ENCODE assay signal across 13 cellular contexts in the genomic region with DNA sequence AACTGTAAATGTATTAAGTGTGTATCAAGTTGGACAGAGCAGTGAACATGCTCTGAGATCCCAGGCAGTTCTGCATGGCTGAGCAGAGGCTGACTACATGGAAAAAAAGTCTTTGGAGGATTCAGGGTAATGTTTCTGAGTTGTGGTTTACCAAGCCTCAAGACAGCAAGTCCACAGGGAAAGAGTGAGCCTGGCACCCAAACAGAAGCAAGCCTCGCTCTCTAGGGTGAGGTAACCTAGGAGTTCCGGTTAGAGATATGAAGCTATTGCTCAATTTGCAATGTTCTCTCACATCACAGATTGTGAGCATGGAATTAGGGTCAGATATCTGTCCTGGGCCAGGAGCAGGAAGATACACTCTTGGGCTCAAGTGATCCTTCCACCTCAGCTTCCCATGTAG.
A peak's percentile ranks its signal among the peaks of the same experiment; 100 is the strongest.
DNase-seq lines count a peak whose midpoint lies in the region; TF ChIP-seq lines count a peak whose summit lies in the region.
"Had no signal": no experiment of that assay in that cellular context is flagged by ENCODE, and none has a peak within 500 bp of the region (broad histone marks: within the 10 kb centered on the region; RNA-seq: fewer than 3 reads in every experiment).

No MANE protein-coding gene starts in this region.

- peaks cover 10% of the 10 kb centered on the region for H3K4me1 Mint-ChIP-seq in progenitor cell of endocrine pancreas (ENCODE audit: low read depth)
- peaks cover 7% of the 10 kb centered on the region for H3K4me1 Mint-ChIP-seq in chondrocyte (ENCODE audit: low read depth)
- H3K4me1 Mint-ChIP-seq: natural killer cell had no signal

- no peaks in the 10 kb centered on the region for H3K9me3 ChIP-seq in WERI-Rb-1 (ENCODE audit: severe bottlenecking)

- no peaks in the 10 kb centered on the region for H3K27me3 ChIP-seq in ACC112 (ENCODE audit: insufficient read depth, low read length)
- no peaks in the 10 kb centered on the region for H3K27me3 ChIP-seq in HL-60 (ENCODE audit: insufficient read depth, poor library complexity, severe bottlenecking)
- no peaks in the 10 kb centered on the region for H3K27me3 ChIP-seq in WERI-Rb-1 (ENCODE audit: insufficient read depth, low read depth, severe bottlenecking)

- no peaks in the 10 kb centered on the region for H3K36me3 Mint-ChIP-seq in progenitor cell of endocrine pancreas (ENCODE audit: insufficient read depth)
- H3K36me3 Mint-ChIP-seq in chondrocyte (ENCODE audit: low read depth), result no peaks in the 10 kb centered on the region
- H3K36me3 Mint-ChIP-seq: natural killer cell had no signal

- H3K9me3 Mint-ChIP-seq in progenitor cell of endocrine pancreas (ENCODE audit: low read depth) (no peaks in the 10 kb centered on the region), chondrocyte (ENCODE audit: low read depth) (no peaks in the 10 kb centered on the region)
- H3K9me3 Mint-ChIP-seq: natural killer cell had no signal

- H3K4me1 ChIP-seq in ACC112 (ENCODE audit: control insufficient read depth, insufficient read depth, low read length, unreplicated experiment), result no peaks in the 10 kb centered on the region

- H3K27ac ChIP-seq in ACC112 (ENCODE audit: low read depth, low read length), result peak overlapping the region; percentile 28; the same call in 1 of the 2 replicates
- H3K27ac ChIP-seq in HL-60 (replicated peaks), result no peak overlapping the region
- H3K27ac ChIP-seq in WERI-Rb-1, result peak overlapping the region; percentile 39

- H3K27ac Mint-ChIP-seq in progenitor cell of endocrine pancreas (no peak overlapping the region), chondrocyte (ENCODE audit: unreplicated experiment) (no peak overlapping the region)
- H3K27ac Mint-ChIP-seq: natural killer cell had no signal

- H3K4me3 ChIP-seq in ACC112 (ENCODE audit: low read depth, low read length) (no peak overlapping the region), HL-60 (replicated peaks; ENCODE audit: insufficient read depth, low read length) (no peak overlapping the region), WERI-Rb-1 (ENCODE audit: low read depth, low read length) (no peak overlapping the region)

- H3K36me3 ChIP-seq in ACC112 (ENCODE audit: insufficient read depth, low read length) (no peaks in the 10 kb centered on the region), WERI-Rb-1 (no peaks in the 10 kb centered on the region)

- no peak overlapping the region for H2AFZ ChIP-seq in ACC112 (ENCODE audit: low read length, unreplicated experiment)

- TF ChIP-seq CTCF in HL-60 (IDR thresholded peaks at IDR 0.05; ENCODE audit: insufficient read depth, low read length) (no peak), WERI-Rb-1 (IDR thresholded peaks at IDR 0.05; ENCODE audit: low read depth, low read length) (no peak), progenitor cell of endocrine pancreas (IDR thresholded peaks at IDR 0.05; ENCODE audit: unreplicated experiment) (no peak), chondrocyte (IDR thresholded peaks at IDR 0.05) (no peak)

- H3K27me3 Mint-ChIP-seq in progenitor cell of endocrine pancreas (peaks cover 30% of the 10 kb centered on the region), chondrocyte (ENCODE audit: low read depth) (no peaks in the 10 kb centered on the region)

- H3K4me3 Mint-ChIP-seq in progenitor cell of endocrine pancreas (ENCODE audit: low read depth) (no peak overlapping the region), chondrocyte (ENCODE audit: unreplicated experiment) (no peak overlapping the region)
- H3K4me3 Mint-ChIP-seq: natural killer cell had no signal

- no peaks in the 10 kb centered on the region for H3K79me2 ChIP-seq in ACC112 (ENCODE audit: control insufficient read depth, insufficient read depth, low read length, unreplicated experiment)

- DNase-seq in HL-60 (ENCODE audit: low read depth in 1 of 2, low spot score in 1 of 2) (peak; percentile 81 to 86), WERI-Rb-1 (no peak), iris pigment epithelial cell (ENCODE audit: low read depth) (peak; percentile 80), progenitor cell of endocrine pancreas (ENCODE audit: low spot score, unreplicated experiment) (no peak), chondrocyte (ENCODE audit: low spot score) (no peak), dermis blood vessel endothelial cell (no peak), nucleus accumbens (lab: John Stamatoyannopoulos, UW) (no peak)
- DNase-seq: activated CD8-positive, alpha-beta memory T cell treated with anti-CD3 and anti-CD28 coated beads, Interleukin-2, amount 50 U/mL, for 48 hours; amniotic stem cell; GDM1; natural killer cell; NCI-H146 had no signal

Comparison
In these comparisons a context has a peak if more than half of its experiments do, and no peak if none do; other contexts are left out.
1. DNase-seq: peak in HL-60 (2 of 2) and iris pigment epithelial cell (single experiment); none in WERI-Rb-1 (single experiment), progenitor cell of endocrine pancreas (single experiment), chondrocyte (single experiment), dermis blood vessel endothelial cell (single experiment) and nucleus accumbens (0 of 56).